In genomic region chr15:73631915-73632669, GRCh38 we compare ENCODE assay signal across 8 cellular contexts. TPM values are rescaled to one million over a fixed set of nuclear protein-coding genes. Genes with fewer than 3 reads are reported as not detected.
A peak's percentile ranks its signal among the peaks of the same experiment; 100 is the strongest.
DNase-seq lines count a peak whose midpoint lies in the region; ATAC-seq and TF ChIP-seq lines count a peak whose summit lies in the region.

No MANE protein-coding gene starts in this region.

- no peak for TF ChIP-seq CTCF in liver (IDR thresholded peaks at IDR 0.05; ENCODE audit: low read depth, low read length, missing input control)

- ATAC-seq in GM18870 (IDR thresholded peaks at IDR 0.05; ENCODE audit: unreplicated experiment): no peak
- ATAC-seq in HG03175 (IDR thresholded peaks at IDR 0.05; ENCODE audit: unreplicated experiment): no peak

- H3K4me3 ChIP-seq in liver (ENCODE audit: low read depth in 1 of 3, low read length in 3 of 3): peak overlapping the region; percentile 69 to 99 (median 90)

- H3K9ac ChIP-seq in liver (ENCODE audit: low read depth in 1 of 2, low read length in 2 of 2): peak overlapping the region; percentile 69 to 73

- 33% methylated on average over 6 of the region's 6 CpGs for WGBS in liver

- no peaks in the 10 kb centered on the region for H3K9me3 ChIP-seq in liver (ENCODE audit: control insufficient read depth in 4 of 4, low read length in 3 of 4)

- peaks cover 11 to 43% (median 36%) of the 10 kb centered on the region in 4 donors for H3K4me1 ChIP-seq in liver (ENCODE audit: control insufficient read depth in 4 of 4, insufficient read depth in 4 of 4, low read length in 3 of 4)

- H3K27ac ChIP-seq in liver (ENCODE audit: low read depth in 1 of 2, low read length in 2 of 2) (peak overlapping the region; percentile 72 to 88), temporal lobe (ENCODE audit: low read depth, low read length) (peak overlapping the region; percentile 45)

- H3K27me3 ChIP-seq in liver (ENCODE audit: control insufficient read depth in 4 of 4, insufficient read depth in 4 of 4, low read length in 3 of 4): no peaks in the 10 kb centered on the region

- H3K36me3 ChIP-seq in liver (ENCODE audit: control insufficient read depth in 4 of 4, insufficient read depth in 3 of 4, low read depth in 1 of 4, low read length in 3 of 4): no peaks in the 10 kb centered on the region

- no peak for TF ChIP-seq RAD21 in liver (IDR thresholded peaks at IDR 0.05)

- peak; percentile 12 for DNase-seq in stimulated activated CD4-positive, alpha-beta T cell treated with anti-CD3 and anti-CD28 coated beads, Interleukin-4, amount 100 ng/mL, for 24 hours
- no peak for DNase-seq in stimulated activated CD4-positive, alpha-beta T cell treated with anti-CD3 and anti-CD28 coated beads, Interleukin-4, amount 100 ng/mL, for 1 hour
- peak; percentile 42 for DNase-seq in RKO (ENCODE audit: low spot score)
- DNase-seq in dedifferentiated amniotic fluid mesenchymal stem cell (ENCODE audit: extremely low spot score): peak; percentile 66

TF ChIP-seq in liver, 16 proteins besides CTCF, POLR2A, EP300 and RAD21:
- no peak for TF ChIP-seq HNF4G (IDR thresholded peaks at IDR 0.05)
- no peak for TF ChIP-seq EGR1 (IDR thresholded peaks at IDR 0.05; ENCODE audit: low read depth in 2 of 2)
- no peak for TF ChIP-seq ZBTB33 (IDR thresholded peaks at IDR 0.05)
- no peak for TF ChIP-seq YY1 (IDR thresholded peaks at IDR 0.05)
- TF ChIP-seq GABPA (IDR thresholded peaks at IDR 0.05 in 1 of 2, conservative IDR thresholded peaks at IDR 0.05 in 1 of 2): no peak
- no peak for TF ChIP-seq MAX (IDR thresholded peaks at IDR 0.05)
- TF ChIP-seq NR2F2 (IDR thresholded peaks at IDR 0.05): no peak
- TF ChIP-seq SP1 (IDR thresholded peaks at IDR 0.05): peak; percentile 7
- TF ChIP-seq JUND (IDR thresholded peaks at IDR 0.05): no peak
- TF ChIP-seq RXRA (IDR thresholded peaks at IDR 0.05): no peak
- no peak for TF ChIP-seq FOXA2 (IDR thresholded peaks at IDR 0.05)
- TF ChIP-seq ATF3 (IDR thresholded peaks at IDR 0.05): no peak
- no peak for TF ChIP-seq REST (IDR thresholded peaks at IDR 0.05)
- TF ChIP-seq TAF1 (conservative IDR thresholded peaks at IDR 0.05): peak; percentile 40

RNA-seq across cellular contexts. Expression of gene NPTN, which starts 1.1 kb away (rescaled TPM):
- total RNA-seq in liver (10 to 100 TPM; 28.4 to 42.4 TPM), temporal lobe (80.2 TPM)
- 10 to 100 TPM; 16.8 to 39.4 TPM for polyA plus RNA-seq in liver

RNA-seq across cellular contexts. Expression of gene CD276, which starts 52.1 kb away (rescaled TPM):
- total RNA-seq in liver: 10 to 100 TPM; 19.7 to 30.4 TPM
- 10 to 100 TPM; 12.9 to 37.9 TPM for polyA plus RNA-seq in liver
- total RNA-seq in temporal lobe: 36.6 TPM
